ENCODE assay signal across 1 cellular context in genomic region chrX:7351946-7352345, GRCh38.
TF ChIP-seq lines count a peak whose summit lies in the region.

No MANE protein-coding gene starts in this region.

TF ChIP-seq in GM23338, 12 proteins besides CTCF, POLR2A, EP300 and RAD21 (continued from another document):
- TF ChIP-seq, protein P1, sequence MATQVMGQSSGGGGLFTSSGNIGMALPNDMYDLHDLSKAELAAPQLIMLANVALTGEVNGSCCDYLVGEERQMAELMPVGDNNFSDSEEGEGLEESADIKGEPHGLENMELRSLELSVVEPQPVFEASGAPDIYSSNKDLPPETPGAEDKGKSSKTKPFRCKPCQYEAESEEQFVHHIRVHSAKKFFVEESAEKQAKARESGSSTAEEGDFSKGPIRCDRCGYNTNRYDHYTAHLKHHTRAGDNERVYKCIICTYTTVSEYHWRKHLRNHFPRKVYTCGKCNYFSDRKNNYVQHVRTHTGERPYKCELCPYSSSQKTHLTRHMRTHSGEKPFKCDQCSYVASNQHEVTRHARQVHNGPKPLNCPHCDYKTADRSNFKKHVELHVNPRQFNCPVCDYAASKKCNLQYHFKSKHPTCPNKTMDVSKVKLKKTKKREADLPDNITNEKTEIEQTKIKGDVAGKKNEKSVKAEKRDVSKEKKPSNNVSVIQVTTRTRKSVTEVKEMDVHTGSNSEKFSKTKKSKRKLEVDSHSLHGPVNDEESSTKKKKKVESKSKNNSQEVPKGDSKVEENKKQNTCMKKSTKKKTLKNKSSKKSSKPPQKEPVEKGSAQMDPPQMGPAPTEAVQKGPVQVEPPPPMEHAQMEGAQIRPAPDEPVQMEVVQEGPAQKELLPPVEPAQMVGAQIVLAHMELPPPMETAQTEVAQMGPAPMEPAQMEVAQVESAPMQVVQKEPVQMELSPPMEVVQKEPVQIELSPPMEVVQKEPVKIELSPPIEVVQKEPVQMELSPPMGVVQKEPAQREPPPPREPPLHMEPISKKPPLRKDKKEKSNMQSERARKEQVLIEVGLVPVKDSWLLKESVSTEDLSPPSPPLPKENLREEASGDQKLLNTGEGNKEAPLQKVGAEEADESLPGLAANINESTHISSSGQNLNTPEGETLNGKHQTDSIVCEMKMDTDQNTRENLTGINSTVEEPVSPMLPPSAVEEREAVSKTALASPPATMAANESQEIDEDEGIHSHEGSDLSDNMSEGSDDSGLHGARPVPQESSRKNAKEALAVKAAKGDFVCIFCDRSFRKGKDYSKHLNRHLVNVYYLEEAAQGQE (IDR thresholded peaks at IDR 0.05; ENCODE audit: unreplicated experiment), result no peak
- TF ChIP-seq NANOG (IDR thresholded peaks at IDR 0.05; ENCODE audit: borderline replicate concordance) (no peak), EZH2 (IDR thresholded peaks at IDR 0.05; ENCODE audit: low read depth, unreplicated experiment) (no peak), ZNF462 (CRISPR knock-in tag; IDR thresholded peaks at IDR 0.05) (no peak), EZH2phosphoT487 (IDR thresholded peaks at IDR 0.05; ENCODE audit: unreplicated experiment) (no peak), POLR2AphosphoS5 (IDR thresholded peaks at IDR 0.05; ENCODE audit: low read depth) (no peak), STAT1 (IDR thresholded peaks at IDR 0.05; ENCODE audit: unreplicated experiment) (no peak), ZNF331 (CRISPR knock-in tag; IDR thresholded peaks at IDR 0.05; ENCODE audit: low read depth) (no peak)
